8 cellular contexts compared by ENCODE assay signal in genomic region chr2:44954902-44955592, GRCh38. TPM values are rescaled to one million over a fixed set of nuclear protein-coding genes. Genes with fewer than 3 reads are reported as not detected.
DNase-seq lines count a peak whose midpoint lies in the region; ATAC-seq and TF ChIP-seq lines count a peak whose summit lies in the region.

No MANE protein-coding gene starts in this region.

- H3K4me3 Mint-ChIP-seq in CD8-positive, alpha-beta T cell: peak overlapping the region; percentile 58
- H3K4me3 Mint-ChIP-seq in naive thymus-derived CD4-positive, alpha-beta T cell: peak overlapping the region; percentile 35 to 72 (median 54)

- H3K4me1 ChIP-seq in CD8-positive, alpha-beta T cell (ENCODE audit: insufficient read depth, low read length): peaks cover 18% of the 10 kb centered on the region
- H3K4me1 ChIP-seq in naive thymus-derived CD4-positive, alpha-beta T cell (ENCODE audit: control insufficient read depth in 2 of 2, insufficient read depth in 2 of 2, low read length in 2 of 2): peaks cover 0 to 10% of the 10 kb centered on the region in 2 donors

- H3K4me1 Mint-ChIP-seq in CD8-positive, alpha-beta T cell (ENCODE audit: low read depth): peaks cover 28% of the 10 kb centered on the region
- peaks cover 13 to 37% (median 25%) of the 10 kb centered on the region in 7 donors for H3K4me1 Mint-ChIP-seq in naive thymus-derived CD4-positive, alpha-beta T cell

- H3K36me3 Mint-ChIP-seq in CD8-positive, alpha-beta T cell: no peaks in the 10 kb centered on the region
- H3K36me3 Mint-ChIP-seq in naive thymus-derived CD4-positive, alpha-beta T cell: no peaks in the 10 kb centered on the region

- no peaks in the 10 kb centered on the region for H3K9me3 Mint-ChIP-seq in CD8-positive, alpha-beta T cell
- peaks cover 0 to under 1% (median 0%) of the 10 kb centered on the region in 11 donors for H3K9me3 Mint-ChIP-seq in naive thymus-derived CD4-positive, alpha-beta T cell

- H3K9me3 ChIP-seq in CD8-positive, alpha-beta T cell (ENCODE audit: low read length): no peaks in the 10 kb centered on the region
- no peaks in the 10 kb centered on the region for H3K9me3 ChIP-seq in naive thymus-derived CD4-positive, alpha-beta T cell (ENCODE audit: control insufficient read depth in 2 of 3, low read length in 3 of 3)

- POLR2A ChIA-PET in CD8-positive, alpha-beta T cell (lab: Charles Lee): interaction anchor here (1.6 kb wide), 1 partner anchor 911 kb away, joined by 5 read pairs; no protein-coding TSS in a partner anchor
- POLR2A ChIA-PET in naive thymus-derived CD4-positive, alpha-beta T cell (lab: Charles Lee): no interaction called here

- intact Hi-C loops in CD8-positive, alpha-beta T cell (cut with DNase I, micrococcal nuclease): loop anchor here (1.0 to 10.0 kb wide), 8 partner anchors 476 to 1080 kb away; no protein-coding TSS in a partner anchor
- intact Hi-C loops in naive thymus-derived CD4-positive, alpha-beta T cell (cut with micrococcal nuclease): loop anchor here (1.0 to 2.0 kb wide), 7 partner anchors 14 to 911 kb away; partner anchors contain the start of gene SIX3 (in 1 of the 2)

- ATAC-seq in CD8-positive, alpha-beta T cell: no peak
- ATAC-seq in HG02852 (IDR thresholded peaks at IDR 0.05; ENCODE audit: unreplicated experiment) (peak; percentile 27), GM18873 (IDR thresholded peaks at IDR 0.05; ENCODE audit: low FRiP score, unreplicated experiment) (no peak), HG03342 (IDR thresholded peaks at IDR 0.05; ENCODE audit: unreplicated experiment) (no peak)
- no peak for ATAC-seq in naive thymus-derived CD4-positive, alpha-beta T cell

- H3K27me3 ChIP-seq in CD8-positive, alpha-beta T cell (ENCODE audit: insufficient read depth, low read length): peaks cover 17% of the 10 kb centered on the region
- H3K27me3 ChIP-seq in brain microvascular endothelial cell (replicated peaks): peaks cover 45% of the 10 kb centered on the region
- no peaks in the 10 kb centered on the region for H3K27me3 ChIP-seq in naive thymus-derived CD4-positive, alpha-beta T cell (ENCODE audit: control insufficient read depth in 2 of 2, insufficient read depth in 2 of 2, low read length in 2 of 2)

- CTCF ChIA-PET in CD8-positive, alpha-beta T cell (lab: Charles Lee): interaction anchor here (0.6 to 3.8 kb wide), 23 partner anchors 10 to 941 kb away, joined by 3 to 51 read pairs (median 4); no protein-coding TSS in a partner anchor
- CTCF ChIA-PET in naive thymus-derived CD4-positive, alpha-beta T cell (lab: Charles Lee): interaction anchor here (0.6 to 3.2 kb wide), 9 partner anchors 9 to 1077 kb away, joined by 3 to 16 read pairs (median 4); no protein-coding TSS in a partner anchor

- peaks cover 63% of the 10 kb centered on the region for H3K27me3 Mint-ChIP-seq in CD8-positive, alpha-beta T cell (ENCODE audit: low read depth)
- H3K27me3 Mint-ChIP-seq in naive thymus-derived CD4-positive, alpha-beta T cell: peaks cover 57 to 85% (median 72%) of the 10 kb centered on the region in 5 donors

- H3K36me3 ChIP-seq in CD8-positive, alpha-beta T cell (ENCODE audit: insufficient read depth, low read length): no peaks in the 10 kb centered on the region
- H3K36me3 ChIP-seq in brain microvascular endothelial cell (replicated peaks): no peaks in the 10 kb centered on the region
- H3K36me3 ChIP-seq in naive thymus-derived CD4-positive, alpha-beta T cell (ENCODE audit: control insufficient read depth in 2 of 3, insufficient read depth in 3 of 3, low read length in 3 of 3): no peaks in the 10 kb centered on the region

- no peak overlapping the region for H3K27ac ChIP-seq in CD8-positive, alpha-beta T cell (ENCODE audit: low read depth, low read length)
- no peak overlapping the region for H3K27ac ChIP-seq in brain microvascular endothelial cell
- no peak overlapping the region for H3K27ac ChIP-seq in naive thymus-derived CD4-positive, alpha-beta T cell (ENCODE audit: low read depth, low read length)

- H3K4me3 ChIP-seq in CD8-positive, alpha-beta T cell (ENCODE audit: low read depth, low read length): peak overlapping the region; percentile 27
- peak overlapping the region; percentile 15 for H3K4me3 ChIP-seq in brain microvascular endothelial cell (ENCODE audit: low read depth, low read length)
- H3K4me3 ChIP-seq in naive thymus-derived CD4-positive, alpha-beta T cell (ENCODE audit: low read length): no peak overlapping the region

- no peak overlapping the region for H3K27ac Mint-ChIP-seq in CD8-positive, alpha-beta T cell
- H3K27ac Mint-ChIP-seq in naive thymus-derived CD4-positive, alpha-beta T cell: no peak overlapping the region

- TF ChIP-seq CTCF in CD8-positive, alpha-beta T cell (IDR thresholded peaks at IDR 0.05): no peak
- no peak for TF ChIP-seq CTCF in brain microvascular endothelial cell (IDR thresholded peaks at IDR 0.05; ENCODE audit: low read depth, low read length, missing control alignments)

- DNase-seq in CD8-positive, alpha-beta T cell: no peak
- no peak for DNase-seq in brain microvascular endothelial cell
- DNase-seq in naive thymus-derived CD4-positive, alpha-beta T cell: peak in 2 of 9 donors; percentile 6 to 11
- DNase-seq in NCI-H510A (lab: John Stamatoyannopoulos, UW): no peak
- no peak for DNase-seq in stimulated activated CD4-positive, alpha-beta T cell treated with anti-CD3 and anti-CD28 coated beads, Interleukin-1b, Interleukin-23, amount 100 ng/mL, for 48 hours

- in situ Hi-C loops in brain microvascular endothelial cell (cut with HindIII; ENCODE audit: low pct_ligation_motif_present, low sequenced_read_pairs): no loop called here

RNA-seq across cellular contexts. Expression of gene SIX3, which starts 13.5 kb away (rescaled TPM):
- under 1 TPM in 1 of 2 experiments, not detected in 1; 0.11 TPM for total RNA-seq in CD8-positive, alpha-beta T cell
- not detected for total RNA-seq in naive thymus-derived CD4-positive, alpha-beta T cell
- polyA plus RNA-seq in naive thymus-derived CD4-positive, alpha-beta T cell: not detected

RNA-seq across cellular contexts. Expression of gene SIX2, which starts 54.2 kb away (rescaled TPM):
- not detected for total RNA-seq in CD8-positive, alpha-beta T cell
- total RNA-seq in naive thymus-derived CD4-positive, alpha-beta T cell: not detected
- not detected for polyA plus RNA-seq in naive thymus-derived CD4-positive, alpha-beta T cell
